In genomic region chr18:10923671-10924070, GRCh38 we compare ENCODE assay signal across 20 cellular contexts.
"Had no signal": no experiment of that assay in that cellular context is flagged by ENCODE, and none has a peak within 500 bp of the region (broad histone marks: within the 10 kb centered on the region; RNA-seq: fewer than 3 reads in every experiment).

No MANE protein-coding gene starts in this region.

- ATAC-seq: left lobe of liver, T-helper 17 cell, upper lobe of right lung, WTC11 had no signal

- H3K4me3 ChIP-seq: testis, upper lobe of right lung had no signal

- H3K9me3 ChIP-seq: testis, upper lobe of right lung had no signal

- H3K4me3 Mint-ChIP-seq: activated T-helper 1 cell treated with anti-CD3 and anti-CD28 coated beads, Interleukin-12 subunit alpha, Interleukin-12 subunit beta, Interleukin-2, Interleukin-4 antibody, amounts not matched to agents 30 ng/mL and 10 ng/mL and 1 ng/mL, durations not matched to agents 14 hours and 24 hours and 36 hours; central memory CD8-positive, alpha-beta T cell; endodermal cell; stimulated activated naive CD8-positive, alpha-beta T cell treated with anti-CD3 and anti-CD28 coated beads, Interleukin-15, Interleukin-2, amounts not matched to agents 100 ng/mL and 50 ng/mL, for 24 hours; T-helper 17 cell; WTC11 had no signal

- H3K27ac ChIP-seq: parathyroid adenoma, testis, upper lobe of right lung had no signal

- H2AFZ ChIP-seq: parathyroid adenoma had no signal

- H3K9me3 Mint-ChIP-seq: activated T-helper 1 cell treated with anti-CD3 and anti-CD28 coated beads, Interleukin-12 subunit alpha, Interleukin-12 subunit beta, Interleukin-2, Interleukin-4 antibody, amounts not matched to agents 30 ng/mL and 10 ng/mL and 1 ng/mL, durations not matched to agents 14 hours and 24 hours and 36 hours; central memory CD8-positive, alpha-beta T cell; stimulated activated naive CD8-positive, alpha-beta T cell treated with anti-CD3 and anti-CD28 coated beads, Interleukin-15, Interleukin-2, amounts not matched to agents 100 ng/mL and 50 ng/mL, for 24 hours had no signal

- H3K79me2 ChIP-seq: parathyroid adenoma had no signal

- H3K27ac Mint-ChIP-seq: activated T-helper 1 cell treated with anti-CD3 and anti-CD28 coated beads, Interleukin-12 subunit alpha, Interleukin-12 subunit beta, Interleukin-2, Interleukin-4 antibody, amounts not matched to agents 30 ng/mL and 10 ng/mL and 1 ng/mL, durations not matched to agents 14 hours and 24 hours and 36 hours; endodermal cell; stimulated activated naive CD8-positive, alpha-beta T cell treated with anti-CD3 and anti-CD28 coated beads, Interleukin-15, Interleukin-2, amounts not matched to agents 100 ng/mL and 50 ng/mL, for 24 hours; T-helper 17 cell; WTC11 had no signal

- H3K27me3 ChIP-seq: testis, upper lobe of right lung had no signal

- FAIRE-seq: islet of Langerhans had no signal

- H3K4me1 Mint-ChIP-seq: central memory CD8-positive, alpha-beta T cell; T-helper 17 cell had no signal

- H3K9ac ChIP-seq: parathyroid adenoma had no signal

- DNase-seq: activated CD4-positive, alpha-beta T cell treated with anti-CD3 and anti-CD28 coated beads for 48 hours; activated naive CD4-positive, alpha-beta T cell treated with Interleukin-2 at 50 U/mL for 16 hours; dermis blood vessel endothelial cell; endodermal cell; erythroblast; foreskin melanocyte; head of caudate nucleus; mammary epithelial cell; stimulated activated CD4-positive, alpha-beta T cell treated with anti-CD3 and anti-CD28 coated beads, Interleukin-15, amount 100 ng/mL, for 24 hours; stimulated activated CD4-positive, alpha-beta T cell treated with anti-CD3 and anti-CD28 coated beads, Interleukin-4, amount 100 ng/mL, for 24 hours; T-helper 17 cell; testis; upper lobe of right lung had no signal

- H3K4me1 ChIP-seq: parathyroid adenoma had no signal

- H3K36me3 ChIP-seq: upper lobe of right lung had no signal
